ENCODE assay signal across 15 cellular contexts in genomic region chr4:74543983-74544382, GRCh38.
DNase-seq lines count a peak whose midpoint lies in the region; ATAC-seq, FAIRE-seq and TF ChIP-seq lines count a peak whose summit lies in the region.
"Had no signal": no experiment of that assay in that cellular context is flagged by ENCODE, and none has a peak within 500 bp of the region (broad histone marks: within the 10 kb centered on the region; RNA-seq: fewer than 3 reads in every experiment).

No MANE protein-coding gene starts in this region.

- ATAC-seq in HG02588 (IDR thresholded peaks at IDR 0.05; ENCODE audit: unreplicated experiment), result no peak
- ATAC-seq: pancreas had no signal

- DNase-seq in NOMO-1 treated with DMSO at 0.1 percent for 48 hours (lab: John Stamatoyannopoulos, UW; ENCODE audit: unreplicated experiment), result peak; percentile 29
- no peak for DNase-seq in NOMO-1 (lab: John Stamatoyannopoulos, UW; ENCODE audit: unreplicated experiment in 2 of 2)
- DNase-seq in astrocyte of the hippocampus (ENCODE audit: low read depth, low spot score), result peak; percentile 33
- peak; percentile 48 for DNase-seq in fibroblast of villous mesenchyme (ENCODE audit: low read depth)
- DNase-seq in GM19239 (ENCODE audit: insufficient read length, low spot score), result no peak
- no peak for DNase-seq in stimulated activated naive CD4-positive, alpha-beta T cell (lab: John Stamatoyannopoulos, UW)
- no peak for DNase-seq in NCI-H2081 treated with DMSO at 0.1 percent for 48 hours (lab: John Stamatoyannopoulos, UW)
- DNase-seq: activated CD4-positive, alpha-beta T cell treated with anti-CD3 and anti-CD28 coated beads for 4 hours; pancreas; stimulated activated CD4-positive, alpha-beta T cell treated with anti-CD3 and anti-CD28 coated beads, Interleukin-15, amount 100 ng/mL, for 24 hours had no signal

- no peak overlapping the region for H3K4me3 ChIP-seq in fibroblast of villous mesenchyme (ENCODE audit: low read depth, low read length)
- H3K4me3 ChIP-seq: ascending aorta, pancreas, thoracic aorta had no signal

- TF ChIP-seq CTCF in fibroblast of villous mesenchyme (IDR thresholded peaks at IDR 0.05; ENCODE audit: insufficient read depth, low read depth, low read length), result no peak

- FAIRE-seq in GM19239 (lab: Jason Lieb, UNC), result no peak
- FAIRE-seq: endometrium, GM12891 had no signal

Comparison
In these comparisons a context has a peak if more than half of its experiments do, and no peak if none do; other contexts are left out.
1. DNase-seq: peak in NOMO-1 treated with DMSO at 0.1 percent for 48 hours (single experiment), astrocyte of the hippocampus (single experiment) and fibroblast of villous mesenchyme (single experiment); none in NOMO-1 (0 of 2), GM19239 (single experiment), stimulated activated naive CD4-positive, alpha-beta T cell (0 of 6) and NCI-H2081 treated with DMSO at 0.1 percent for 48 hours (single experiment).